10 cellular contexts compared by ENCODE assay signal in genomic region chr10:76251773-76252617, GRCh38.
DNase-seq lines count a peak whose midpoint lies in the region; ATAC-seq, FAIRE-seq and TF ChIP-seq lines count a peak whose summit lies in the region.
"Had no signal": no experiment of that assay in that cellular context is flagged by ENCODE, and none has a peak within 500 bp of the region (broad histone marks: within the 10 kb centered on the region; RNA-seq: fewer than 3 reads in every experiment).

No MANE protein-coding gene starts in this region.

- H3K27me3 ChIP-seq in pancreas, result no peaks in the 10 kb centered on the region

- 52 to 69% methylated on average over 12 of the region's 12 CpGs for WGBS in pancreas, 2 donors

- peak; percentile 64 for DNase-seq in AG09309 (ENCODE audit: low read depth)
- DNase-seq in NCI-H774 (lab: John Stamatoyannopoulos, UW), result peak; percentile 28
- DNase-seq in fibroblast of the aortic adventitia (ENCODE audit: low read depth), result peak; percentile 98
- DNase-seq in pancreas, result peak in 4 of 6 donors; percentile 46 to 69 (median 53)
- no peak for DNase-seq in central memory CD4-positive, alpha-beta T cell
- no peak for DNase-seq in activated CD8-positive, alpha-beta memory T cell treated with anti-CD3 and anti-CD28 coated beads, Interleukin-2, amount 50 U/mL, for 48 hours
- DNase-seq in SKM-1 (lab: John Stamatoyannopoulos, UW; ENCODE audit: unreplicated experiment), result no peak
- DNase-seq in NCI-H2029 (lab: John Stamatoyannopoulos, UW), result no peak
- DNase-seq: naive thymus-derived CD8-positive, alpha-beta T cell; NCI-H82 had no signal

- H3K4me1 ChIP-seq in pancreas, result no peaks in the 10 kb centered on the region

- H3K27ac ChIP-seq in pancreas, result peak overlapping the region; percentile 14 to 67 (median 45)

- FAIRE-seq in pancreas (lab: Jason Lieb, UNC), result peak; percentile 97

- TF ChIP-seq CTCF in AG09309 (IDR thresholded peaks at IDR 0.05; ENCODE audit: control insufficient read depth, insufficient read depth, low read depth, low read length, missing control alignments), result no peak
- TF ChIP-seq CTCF in fibroblast of the aortic adventitia (IDR thresholded peaks at IDR 0.05; ENCODE audit: insufficient read depth, low read length), result no peak
- TF ChIP-seq CTCF in pancreas (IDR thresholded peaks at IDR 0.05), result no peak

- intact Hi-C loops in pancreas (cut with DNase I), result no loop called here

- H3K36me3 ChIP-seq in pancreas, result no peaks in the 10 kb centered on the region

- H3K9me3 ChIP-seq in pancreas, result no peaks in the 10 kb centered on the region

- H3K4me3 ChIP-seq in AG09309 (ENCODE audit: control insufficient read depth, low read depth, low read length), result no peak overlapping the region
- H3K4me3 ChIP-seq in fibroblast of the aortic adventitia (ENCODE audit: low read depth, low read length), result no peak overlapping the region
- H3K4me3 ChIP-seq in pancreas, result no peak overlapping the region

- peak; percentile 78 to 93 (median 87) for ATAC-seq in pancreas
- ATAC-seq: naive thymus-derived CD8-positive, alpha-beta T cell had no signal

Comparison
In these comparisons a context has a peak if more than half of its experiments do, and no peak if none do; other contexts are left out.
1. DNase-seq: peak in AG09309 (single experiment), NCI-H774 (single experiment), fibroblast of the aortic adventitia (single experiment) and pancreas (4 of 6); none in central memory CD4-positive, alpha-beta T cell (single experiment), activated CD8-positive, alpha-beta memory T cell treated with anti-CD3 and anti-CD28 coated beads, Interleukin-2, amount 50 U/mL, for 48 hours (single experiment), SKM-1 (single experiment) and NCI-H2029 (single experiment).